Comparison of ENCODE assay signal across 1 cellular context in genomic region chr10:43202224-43202656, GRCh38.
TF ChIP-seq lines count a peak whose summit lies in the region.

No MANE protein-coding gene starts in this region.

TF ChIP-seq in K562, 482 proteins besides CTCF, POLR2A, EP300 and RAD21 (continued from another document and continues in another):
- peak; percentile 46 for TF ChIP-seq MYNN (IDR thresholded peaks at IDR 0.05)
- TF ChIP-seq MYNN (CRISPR knock-in tag; IDR thresholded peaks at IDR 0.05), result no peak
- TF ChIP-seq RB1 (IDR thresholded peaks at IDR 0.05; ENCODE audit: low read depth), result peak; percentile 64; the same call in 1 of the 2 replicates
- TF ChIP-seq ZBTB40 (IDR thresholded peaks at IDR 0.05), result no peak
- no peak for TF ChIP-seq ZBTB40 (CRISPR knock-in tag; IDR thresholded peaks at IDR 0.05)
- TF ChIP-seq POLR2G (IDR thresholded peaks at IDR 0.05; ENCODE audit: low read depth, low read length), result peak; percentile 45; the same call in 1 of the 2 replicates
- no peak for TF ChIP-seq ZHX1 (conservative IDR thresholded peaks at IDR 0.05; ENCODE audit: low read length)
- TF ChIP-seq GATAD2A (IDR thresholded peaks at IDR 0.05), result peak; percentile 81; the same call in 1 of the 2 replicates
- no peak for TF ChIP-seq ZNF277 (CRISPR knock-in tag; IDR thresholded peaks at IDR 0.05; ENCODE audit: borderline replicate concordance)
- TF ChIP-seq LCOR (CRISPR knock-in tag; IDR thresholded peaks at IDR 0.05), result no peak
- no peak; the same call in 1 of the 2 replicates for TF ChIP-seq MAX (CRISPR knock-in tag; IDR thresholded peaks at IDR 0.05)
- no peak; the same call in 1 of the 2 replicates for TF ChIP-seq CREB1 (IDR thresholded peaks at IDR 0.05)
- 0 out of 2 replicates have a peak, but pooled peaks have one; percentile 33 for TF ChIP-seq CREB1 (CRISPR knock-in tag; IDR thresholded peaks at IDR 0.05)
- 0 out of 2 replicates have a peak, but pooled peaks have one; percentile 57 for TF ChIP-seq KLF16 (IDR thresholded peaks at IDR 0.05)
- TF ChIP-seq ARID4B (CRISPR knock-in tag; IDR thresholded peaks at IDR 0.05), result peak; percentile 71
- peak; percentile 7; the same call in 1 of the 2 replicates for TF ChIP-seq NFIC (IDR thresholded peaks at IDR 0.05)
- peak; percentile 45 for TF ChIP-seq E2F8 (IDR thresholded peaks at IDR 0.05; ENCODE audit: low read depth, partially characterized antibody)
- no peak for TF ChIP-seq XRCC4 (IDR thresholded peaks at IDR 0.05; ENCODE audit: extremely low read depth, insufficient read depth, insufficient read length)
- no peak for TF ChIP-seq ZNF174 (CRISPR knock-in tag; IDR thresholded peaks at IDR 0.05)
- TF ChIP-seq HMGXB4 (CRISPR knock-in tag; IDR thresholded peaks at IDR 0.05), result peak; percentile 48; the same call in 1 of the 2 replicates
- peak; percentile 46 for TF ChIP-seq RBBP5 (IDR thresholded peaks at IDR 0.05; ENCODE audit: borderline replicate concordance, insufficient read depth, low read length, poor library complexity, severe bottlenecking)
- TF ChIP-seq SMAD4 (CRISPR knock-in tag; conservative IDR thresholded peaks at IDR 0.05), result 0 out of 2 replicates have a peak, but pooled peaks have one; percentile 46
- no peak for TF ChIP-seq ELF1 (tag; IDR thresholded peaks at IDR 0.05)
- peak; percentile 64 for TF ChIP-seq TFAP4 (CRISPR knock-in tag; IDR thresholded peaks at IDR 0.05; ENCODE audit: borderline replicate concordance)
- no peak for TF ChIP-seq IFI16 (CRISPR knock-in tag; IDR thresholded peaks at IDR 0.05)
- TF ChIP-seq ZBTB2 (IDR thresholded peaks at IDR 0.05), result peak; percentile 73
- TF ChIP-seq JUND (IDR thresholded peaks at IDR 0.05; ENCODE audit: borderline replicate concordance, low read depth, low read length), result 0 out of 2 replicates have a peak, but pooled peaks have one; percentile 20
- TF ChIP-seq JUND (tag; IDR thresholded peaks at IDR 0.05; ENCODE audit: borderline replicate concordance, low read depth, low read length), result no peak
